In the genomic region with DNA sequence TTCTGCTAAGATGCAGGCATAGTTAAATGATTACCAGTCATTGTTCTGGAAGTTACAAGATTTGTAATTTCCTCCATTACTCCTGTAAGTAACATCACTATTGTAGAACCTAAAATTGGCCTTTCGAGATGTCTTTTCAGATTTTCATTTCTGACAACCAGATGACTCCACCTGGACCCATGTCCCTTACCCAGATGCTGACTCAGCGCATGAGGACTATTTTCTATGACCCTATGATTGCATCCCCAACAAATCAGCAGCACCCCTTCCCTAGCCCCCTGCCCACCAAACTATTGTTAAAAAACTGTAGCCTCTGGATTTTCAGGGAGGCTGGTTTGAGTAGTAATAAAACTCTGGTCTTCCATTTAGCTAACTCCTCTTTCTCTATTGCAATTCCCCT, we compare ENCODE assay signal across 29 cellular contexts.
"Had no signal": no experiment of that assay in that cellular context is flagged by ENCODE, and none has a peak within 500 bp of the region (broad histone marks: within the 10 kb centered on the region; RNA-seq: fewer than 3 reads in every experiment).

No MANE protein-coding gene starts in this region.

- FAIRE-seq: keratinocyte, TTC549 had no signal

- H3K27ac ChIP-seq: colonic mucosa, dorsolateral prefrontal cortex, spleen, testis, transverse colon had no signal

- H3K4me1 ChIP-seq: colonic mucosa had no signal

- H3K9me3 Mint-ChIP-seq: activated naive CD8-positive, alpha-beta T cell treated with anti-CD3 and anti-CD28 coated beads, Interleukin-2, amount 50 U/mL, for 24 hours; activated T-cell treated with anti-CD3 and anti-CD28 coated beads, Interleukin-2, amount 50 U/mL, for 24 hours; T-helper 1 cell treated with Interleukin-12 subunit alpha and Interleukin-12 subunit beta and Interleukin-4 antibody, amounts not matched to agents 30 μg/mL and 1 μg/mL, for 36 hours had no signal

- DNase-seq: activated CD4-positive, alpha-beta T cell treated with anti-CD3 and anti-CD28 coated beads for 4 hours; activated CD4-positive, alpha-beta T cell treated with anti-CD3 and anti-CD28 coated beads, Interleukin-2, amount 50 U/mL, for 4 hours; activated CD8-positive, alpha-beta memory T cell treated with anti-CD3 and anti-CD28 coated beads, Interleukin-2, amount 50 U/mL, for 48 hours; activated gamma-delta T cell; activated naive CD4-positive, alpha-beta T cell treated with anti-CD3 and anti-CD28 coated beads, Interleukin-2, amount 50 U/mL, for 16 hours; activated naive CD8-positive, alpha-beta T cell treated with anti-CD3 and anti-CD28 coated beads, Interleukin-2, amount 50 U/mL, for 24 hours; activated T-cell treated with anti-CD3 and anti-CD28 coated beads, Interleukin-2, amount 50 U/mL, for 24 hours; cerebellar nuclear complex; colonic mucosa; dorsolateral prefrontal cortex; effector memory CD4-positive, alpha-beta T cell; foreskin fibroblast; head of caudate nucleus; hippocampal formation; left cardiac atrium; left ventricle myocardium superior; mammary epithelial cell; midbrain; naive thymus-derived CD4-positive, alpha-beta T cell; posterior cingulate gyrus; right cardiac atrium; spleen; stimulated activated naive CD8-positive, alpha-beta T cell treated with anti-CD3 and anti-CD28 coated beads, Interleukin-15, Interleukin-2, amounts not matched to agents 100 U/mL and 50 U/mL, for 24 hours; T-helper 9 cell; testis; transverse colon had no signal

- H3K36me3 ChIP-seq: colonic mucosa, spleen, transverse colon had no signal

- H3K27me3 ChIP-seq: colonic mucosa, dorsolateral prefrontal cortex, testis, transverse colon had no signal

- H3K9me3 ChIP-seq: colonic mucosa, spleen, testis, transverse colon had no signal

- H3K4me3 Mint-ChIP-seq: activated naive CD8-positive, alpha-beta T cell treated with anti-CD3 and anti-CD28 coated beads, Interleukin-2, amount 50 U/mL, for 24 hours; activated T-cell treated with anti-CD3 and anti-CD28 coated beads, Interleukin-2, amount 50 U/mL, for 24 hours; naive thymus-derived CD4-positive, alpha-beta T cell; T-helper 1 cell treated with Interleukin-12 subunit alpha and Interleukin-12 subunit beta and Interleukin-4 antibody, amounts not matched to agents 30 μg/mL and 1 μg/mL, for 36 hours had no signal

- H3K4me3 ChIP-seq: colonic mucosa, dorsolateral prefrontal cortex, spleen, testis, transverse colon had no signal

- ATAC-seq: activated naive CD8-positive, alpha-beta T cell treated with anti-CD3 and anti-CD28 coated beads, Interleukin-2, amount 50 U/mL, for 24 hours; left cardiac atrium; left ventricle myocardium superior; naive thymus-derived CD4-positive, alpha-beta T cell; right cardiac atrium; stimulated activated naive CD8-positive, alpha-beta T cell treated with anti-CD3 and anti-CD28 coated beads, Interleukin-15, Interleukin-2, amounts not matched to agents 100 U/mL and 50 U/mL, for 24 hours had no signal

- H3K27ac Mint-ChIP-seq: activated naive CD8-positive, alpha-beta T cell treated with anti-CD3 and anti-CD28 coated beads, Interleukin-2, amount 50 U/mL, for 24 hours; activated T-cell treated with anti-CD3 and anti-CD28 coated beads, Interleukin-2, amount 50 U/mL, for 24 hours; T-helper 1 cell treated with Interleukin-12 subunit alpha and Interleukin-12 subunit beta and Interleukin-4 antibody, amounts not matched to agents 30 μg/mL and 1 μg/mL, for 36 hours had no signal
